ENCODE assay signal across 8 cellular contexts in the genomic region with DNA sequence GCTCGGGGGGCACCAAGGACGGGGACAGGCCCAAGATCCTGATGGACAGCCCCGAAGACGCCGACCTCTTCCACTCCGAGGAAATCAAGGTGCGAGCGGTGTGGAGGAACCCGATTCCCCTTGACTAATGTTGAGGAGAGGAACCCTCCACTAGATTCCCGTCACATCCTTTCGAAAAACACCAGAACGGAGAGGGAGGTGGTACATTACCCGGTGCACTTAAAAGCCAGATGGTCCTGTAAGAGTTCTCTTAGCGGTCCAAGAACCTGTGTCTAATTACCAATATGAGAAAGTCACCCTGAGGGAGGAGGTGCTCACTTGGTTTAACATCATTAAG. TPM values are rescaled to one million over a fixed set of nuclear protein-coding genes. Genes with fewer than 3 reads are reported as not detected.
A peak's percentile ranks its signal among the peaks of the same experiment; 100 is the strongest.
DNase-seq lines count a peak whose midpoint lies in the region; ATAC-seq and TF ChIP-seq lines count a peak whose summit lies in the region.

No MANE protein-coding gene starts in this region.

- intact Hi-C loops in heart right ventricle (cut with DNase I) (loop anchor here in 7 of 10 donors (5.0 to 10.0 kb wide), 4 partner anchors 49 to 117 kb away; no protein-coding TSS in a partner anchor), left ventricle myocardium superior (cut with micrococcal nuclease) (no loop called here)
- intact Hi-C loops in activated T-helper 2 cell treated with anti-CD3 and anti-CD28 coated beads, Interferon-gamma antibody, Interleukin-2, Interleukin-4, amounts not matched to agents 10 μg/mL and 5 μg/mL and 100 μg/mL, durations not matched to agents 14 hours and 24 hours and 36 hours (cut with micrococcal nuclease), result loop anchor here (5.0 to 10.0 kb wide), 3 partner anchors 317 to 1293 kb away; partner anchors contain the start of genes BICDL1, MLEC, SUDS3 and TAOK3

- H3K27me3 ChIP-seq in heart right ventricle (no peaks in the 10 kb centered on the region), subcutaneous abdominal adipose tissue (ENCODE audit: control insufficient read depth in 5 of 5, insufficient read depth in 4 of 5, low read length in 5 of 5) (no peaks in the 10 kb centered on the region)

- TF ChIP-seq CTCF in heart right ventricle (IDR thresholded peaks at IDR 0.05), result no peak

- H3K9me3 ChIP-seq in heart right ventricle (no peaks in the 10 kb centered on the region), subcutaneous abdominal adipose tissue (ENCODE audit: control insufficient read depth in 5 of 5, low read length in 5 of 5) (no peaks in the 10 kb centered on the region)

- no peaks in the 10 kb centered on the region for H3K9me3 Mint-ChIP-seq in activated T-helper 2 cell treated with anti-CD3 and anti-CD28 coated beads, Interferon-gamma antibody, Interleukin-2, Interleukin-4, amounts not matched to agents 10 μg/mL and 5 μg/mL and 100 μg/mL, durations not matched to agents 14 hours and 24 hours and 36 hours
- H3K9me3 Mint-ChIP-seq in immature natural killer cell, result no peaks in the 10 kb centered on the region

- no peak for DNase-seq in heart right ventricle
- DNase-seq in left ventricle myocardium superior, result no peak
- no peak for DNase-seq in activated T-helper 2 cell treated with anti-CD3 and anti-CD28 coated beads, Interferon-gamma antibody, Interleukin-2, Interleukin-4, amounts not matched to agents 10 μg/mL and 5 μg/mL and 100 μg/mL, durations not matched to agents 14 hours and 24 hours and 36 hours (ENCODE audit: low spot score)
- DNase-seq in immature natural killer cell, result no peak
- no peak for DNase-seq in NK-92 (lab: John Stamatoyannopoulos, UW; ENCODE audit: unreplicated experiment)

- H3K4me3 ChIP-seq in heart right ventricle (peak overlapping the region; percentile 64 to 99 (median 90)), subcutaneous abdominal adipose tissue (ENCODE audit: low read depth in 1 of 5, low read length in 5 of 5) (peak overlapping the region; percentile 85 to 97 (median 95))

- H3K36me3 ChIP-seq in heart right ventricle, result peaks cover 0 to 32% (median 7%) of the 10 kb centered on the region in 9 donors
- H3K36me3 ChIP-seq in subcutaneous abdominal adipose tissue (ENCODE audit: control insufficient read depth in 5 of 5, insufficient read depth in 5 of 5, low read length in 5 of 5), result peaks cover 13 to 22% (median 15%) of the 10 kb centered on the region in 5 donors

- peak overlapping the region; percentile 59 to 98 (median 95) for H3K9ac ChIP-seq in subcutaneous abdominal adipose tissue (ENCODE audit: low read length in 5 of 5)

- H3K4me1 ChIP-seq in heart right ventricle, result peaks cover 7 to 70% (median 54%) of the 10 kb centered on the region in 9 donors
- peaks cover 3 to 57% (median 28%) of the 10 kb centered on the region in 5 donors for H3K4me1 ChIP-seq in subcutaneous abdominal adipose tissue (ENCODE audit: control insufficient read depth in 5 of 5, insufficient read depth in 5 of 5, low read length in 5 of 5)

- H3K27me3 Mint-ChIP-seq in activated T-helper 2 cell treated with anti-CD3 and anti-CD28 coated beads, Interferon-gamma antibody, Interleukin-2, Interleukin-4, amounts not matched to agents 10 μg/mL and 5 μg/mL and 100 μg/mL, durations not matched to agents 14 hours and 24 hours and 36 hours (ENCODE audit: low read depth), result no peaks in the 10 kb centered on the region
- peaks cover 0 to 7% (median 6%) of the 10 kb centered on the region in 3 donors for H3K27me3 Mint-ChIP-seq in immature natural killer cell (ENCODE audit: low read depth in 3 of 3)

- H3K4me1 Mint-ChIP-seq in activated T-helper 2 cell treated with anti-CD3 and anti-CD28 coated beads, Interferon-gamma antibody, Interleukin-2, Interleukin-4, amounts not matched to agents 10 μg/mL and 5 μg/mL and 100 μg/mL, durations not matched to agents 14 hours and 24 hours and 36 hours (ENCODE audit: low read depth), result peaks cover 55% of the 10 kb centered on the region
- H3K4me1 Mint-ChIP-seq in immature natural killer cell, result peaks cover 46 to 72% of the 10 kb centered on the region in 2 donors

- H3K27ac Mint-ChIP-seq in activated T-helper 2 cell treated with anti-CD3 and anti-CD28 coated beads, Interferon-gamma antibody, Interleukin-2, Interleukin-4, amounts not matched to agents 10 μg/mL and 5 μg/mL and 100 μg/mL, durations not matched to agents 14 hours and 24 hours and 36 hours, result peak overlapping the region; percentile 84
- peak overlapping the region; percentile 74 to 94 (median 93) for H3K27ac Mint-ChIP-seq in immature natural killer cell

- peaks cover 39% of the 10 kb centered on the region for H3K36me3 Mint-ChIP-seq in activated T-helper 2 cell treated with anti-CD3 and anti-CD28 coated beads, Interferon-gamma antibody, Interleukin-2, Interleukin-4, amounts not matched to agents 10 μg/mL and 5 μg/mL and 100 μg/mL, durations not matched to agents 14 hours and 24 hours and 36 hours (ENCODE audit: low read depth)
- peaks cover 3 to 19% (median 8%) of the 10 kb centered on the region in 3 donors for H3K36me3 Mint-ChIP-seq in immature natural killer cell

- peak overlapping the region; percentile 83 to 97 (median 94) for H3K27ac ChIP-seq in heart right ventricle
- peak overlapping the region; percentile 79 for H3K27ac ChIP-seq in subcutaneous abdominal adipose tissue (ENCODE audit: low read depth, low read length)

- WGBS in heart right ventricle, 2 donors, result 1 to 2% methylated on average over 14 of the region's 14 CpGs

- H3K4me3 Mint-ChIP-seq in activated T-helper 2 cell treated with anti-CD3 and anti-CD28 coated beads, Interferon-gamma antibody, Interleukin-2, Interleukin-4, amounts not matched to agents 10 μg/mL and 5 μg/mL and 100 μg/mL, durations not matched to agents 14 hours and 24 hours and 36 hours (ENCODE audit: low read depth), result peak overlapping the region; percentile 90
- peak overlapping the region; percentile 84 to 93 (median 90) for H3K4me3 Mint-ChIP-seq in immature natural killer cell

- peak in 3 of 8 donors; percentile 5 to 38 (median 25) for ATAC-seq in heart right ventricle
- no peak for ATAC-seq in left ventricle myocardium superior
- no peak for ATAC-seq in HG03108 (IDR thresholded peaks at IDR 0.05; ENCODE audit: unreplicated experiment)
- ATAC-seq in GM19455 (IDR thresholded peaks at IDR 0.05; ENCODE audit: unreplicated experiment), result no peak

RNA-seq across cellular contexts. Expression of gene PRKAB1, which starts 0.3 kb away (rescaled TPM):
- total RNA-seq in heart right ventricle (10 to 100 TPM in 5 of 10 donors, 1 to 10 TPM in 5; 8.6 to 14.5 (median 10.4) TPM), left ventricle myocardium superior (12.1 TPM)
- polyA plus RNA-seq in heart right ventricle (10 to 100 TPM; 13.5 to 14.3 TPM), immature natural killer cell (10 to 100 TPM; 35.8 to 48.5 (median 46.8) TPM)
- 26.8 and 28.2 TPM in 2 replicates for total RNA-seq in activated T-helper 2 cell treated with anti-CD3 and anti-CD28 coated beads, Interferon-gamma antibody, Interleukin-2, Interleukin-4, amounts not matched to agents 10 μg/mL and 5 μg/mL and 100 μg/mL, durations not matched to agents 14 hours and 24 hours and 36 hours
